Comparison of ENCODE assay signal across 25 cellular contexts in genomic region chr11:102457056-102457677, GRCh38. TPM values are rescaled to one million over a fixed set of nuclear protein-coding genes. Genes with fewer than 3 reads are reported as not detected.
A peak's percentile ranks its signal among the peaks of the same experiment; 100 is the strongest.
DNase-seq lines count a peak whose midpoint lies in the region; ATAC-seq and TF ChIP-seq lines count a peak whose summit lies in the region.
"Had no signal": no experiment of that assay in that cellular context is flagged by ENCODE, and none has a peak within 500 bp of the region (broad histone marks: within the 10 kb centered on the region; RNA-seq: fewer than 3 reads in every experiment).

No MANE protein-coding gene starts in this region.

- no peak overlapping the region for H3K4me2 ChIP-seq in IMR-90 (ENCODE audit: low read depth, low read length)
- H3K4me2 ChIP-seq: GM23338 had no signal

- H2BK20ac ChIP-seq in IMR-90 (ENCODE audit: low read depth, low read length), result 0 out of 2 replicates have a peak overlapping the region, but pooled peaks have one; percentile 40

- peaks cover 71% of the 10 kb centered on the region for H3K4me1 Mint-ChIP-seq in activated naive CD4-positive, alpha-beta T cell treated with anti-CD3 and anti-CD28 coated beads for 36 hours (ENCODE audit: low read depth)
- peaks cover 63% of the 10 kb centered on the region for H3K4me1 Mint-ChIP-seq in activated T-helper 2 cell treated with anti-CD3 and anti-CD28 coated beads, Interferon-gamma antibody, Interleukin-2, Interleukin-4, amounts not matched to agents 10 μg/mL and 5 μg/mL and 100 μg/mL, durations not matched to agents 14 hours and 24 hours and 36 hours (ENCODE audit: low read depth)

- TF ChIP-seq CTCF in IMR-90 (conservative IDR thresholded peaks at IDR 0.05; ENCODE audit: low read depth, low read length), result no peak
- no peak for TF ChIP-seq CTCF in suprapubic skin (IDR thresholded peaks at IDR 0.05)

- no peak overlapping the region for H2AFZ ChIP-seq in IMR-90 (replicated peaks; ENCODE audit: low read length, poor library complexity)
- H2AFZ ChIP-seq: GM23338 had no signal

- H3K36me3 ChIP-seq in IMR-90 (ENCODE audit: control insufficient read depth, insufficient read depth, low read length) (no peaks in the 10 kb centered on the region), suprapubic skin (no peaks in the 10 kb centered on the region)
- H3K36me3 ChIP-seq: cardiac muscle cell, gastroesophageal sphincter, pancreas, Peyer's patch, upper lobe of left lung had no signal

- H3K9me3 ChIP-seq in IMR-90 (ENCODE audit: control insufficient read depth, insufficient read depth, low read length) (no peaks in the 10 kb centered on the region), suprapubic skin (no peaks in the 10 kb centered on the region)
- H3K9me3 ChIP-seq: gastroesophageal sphincter, pancreas, Peyer's patch, upper lobe of left lung had no signal

- no peak for TF ChIP-seq RAD21 in IMR-90 (IDR thresholded peaks at IDR 0.05; ENCODE audit: low read length)

- dilution Hi-C loops in IMR-90 (cut with HindIII; ENCODE audit: low sequenced_read_pairs, unreplicated experiment), result no loop called here

- H4K20me1 ChIP-seq in IMR-90 (ENCODE audit: insufficient read depth, low read length), result no peaks in the 10 kb centered on the region

- H2BK120ac ChIP-seq in IMR-90 (ENCODE audit: low read depth, low read length), result no peak overlapping the region

- no peak overlapping the region for H3K4me3 ChIP-seq in IMR-90 (ENCODE audit: insufficient read depth, low read depth, low read length)
- H3K4me3 ChIP-seq in suprapubic skin, result no peak overlapping the region
- H3K4me3 ChIP-seq: cardiac muscle cell, gastroesophageal sphincter, GM23338, pancreas, Peyer's patch, upper lobe of left lung had no signal

- CTCF ChIA-PET in activated naive CD4-positive, alpha-beta T cell treated with anti-CD3 and anti-CD28 coated beads for 36 hours (lab: Charles Lee), result interaction anchor here (0.6 to 2.2 kb wide), 8 partner anchors 9 to 171 kb away, joined by 3 to 8 read pairs (median 5); no protein-coding TSS in a partner anchor
- CTCF ChIA-PET in IMR-90 (lab: Yijun Ruan, JAX), result no interaction called here

- intact Hi-C loops in activated naive CD4-positive, alpha-beta T cell treated with anti-CD3 and anti-CD28 coated beads for 36 hours (cut with micrococcal nuclease), result loop anchor here (1.0 kb wide), 5 partner anchors 8 to 61 kb away; no protein-coding TSS in a partner anchor
- intact Hi-C loops in IMR-90 (cut with micrococcal nuclease), result no loop called here
- intact Hi-C loops in activated T-helper 2 cell treated with anti-CD3 and anti-CD28 coated beads, Interferon-gamma antibody, Interleukin-2, Interleukin-4, amounts not matched to agents 10 μg/mL and 5 μg/mL and 100 μg/mL, durations not matched to agents 14 hours and 24 hours and 36 hours (cut with micrococcal nuclease), result loop anchor here (1.0 to 2.0 kb wide), 2 partner anchors 38 to 60 kb away; no protein-coding TSS in a partner anchor

- no peak overlapping the region for H3K23ac ChIP-seq in IMR-90 (ENCODE audit: low read depth, low read length)

- peaks cover 8% of the 10 kb centered on the region for H3K9me1 ChIP-seq in IMR-90 (ENCODE audit: insufficient read depth, low read length)

- no peaks in the 10 kb centered on the region for H3K27me3 Mint-ChIP-seq in activated naive CD4-positive, alpha-beta T cell treated with anti-CD3 and anti-CD28 coated beads for 36 hours (ENCODE audit: low read depth)
- H3K27me3 Mint-ChIP-seq in activated T-helper 2 cell treated with anti-CD3 and anti-CD28 coated beads, Interferon-gamma antibody, Interleukin-2, Interleukin-4, amounts not matched to agents 10 μg/mL and 5 μg/mL and 100 μg/mL, durations not matched to agents 14 hours and 24 hours and 36 hours (ENCODE audit: low read depth), result no peaks in the 10 kb centered on the region

- BruUV-seq in IMR-90 (replicated peaks; lab: Mats Ljungman, UMichigan), result no TSS peak

- H3K4ac ChIP-seq in IMR-90 (ENCODE audit: low read depth, low read length), result peak overlapping the region; percentile 33; the same call in 1 of the 2 replicates

- no peak for ATAC-seq in IMR-90 (ENCODE audit: low read depth)
- ATAC-seq in GM21390 (IDR thresholded peaks at IDR 0.05; ENCODE audit: unreplicated experiment), result no peak
- ATAC-seq in HG02970 (IDR thresholded peaks at IDR 0.05; ENCODE audit: low FRiP score, unreplicated experiment), result no peak
- ATAC-seq: gastroesophageal sphincter, GM23338, left colon, pancreas, WTC11 had no signal

- H4K91ac ChIP-seq in IMR-90 (ENCODE audit: insufficient read depth, low read depth, low read length), result no peak overlapping the region

- no peak overlapping the region for H3K9ac ChIP-seq in IMR-90 (ENCODE audit: low read depth, low read length)

- no peak overlapping the region for H3K4me3 Mint-ChIP-seq in activated naive CD4-positive, alpha-beta T cell treated with anti-CD3 and anti-CD28 coated beads for 36 hours
- H3K4me3 Mint-ChIP-seq in activated T-helper 2 cell treated with anti-CD3 and anti-CD28 coated beads, Interferon-gamma antibody, Interleukin-2, Interleukin-4, amounts not matched to agents 10 μg/mL and 5 μg/mL and 100 μg/mL, durations not matched to agents 14 hours and 24 hours and 36 hours (ENCODE audit: low read depth), result no peak overlapping the region
- H3K4me3 Mint-ChIP-seq: activated naive CD4-positive, alpha-beta T cell treated with anti-CD3 and anti-CD28 coated beads, Interleukin-2, amount 10 ng/mL, durations not matched to agents 7 days and 5 days; endodermal cell; GM23338; immature natural killer cell; WTC11 had no signal

- in situ Hi-C loops in IMR-90 (cut with MboI; ENCODE audit: low sequenced_read_pairs), result no loop called here

- DNase-seq in activated naive CD4-positive, alpha-beta T cell treated with anti-CD3 and anti-CD28 coated beads for 36 hours, result no peak
- no peak for DNase-seq in activated naive CD4-positive, alpha-beta T cell treated with Interleukin-2 at 50 U/mL for 16 hours
- no peak for DNase-seq in IMR-90
- no peak for DNase-seq in activated T-helper 2 cell treated with anti-CD3 and anti-CD28 coated beads, Interferon-gamma antibody, Interleukin-2, Interleukin-4, amounts not matched to agents 10 μg/mL and 5 μg/mL and 100 μg/mL, durations not matched to agents 14 hours and 24 hours and 36 hours (ENCODE audit: low spot score)
- no peak for DNase-seq in suprapubic skin (ENCODE audit: low spot score in 2 of 2)
- DNase-seq: activated CD4-positive, alpha-beta T cell treated with anti-CD3 and anti-CD28 coated beads, Interleukin-2, amount 50 U/mL, for 48 hours; activated naive CD4-positive, alpha-beta T cell treated with anti-CD3 and anti-CD28 coated beads, Interleukin-2, amount 10 ng/mL, durations not matched to agents 7 days and 5 days; anterior cingulate cortex; CD4-positive, CD25-positive, alpha-beta regulatory T cell; EL; endodermal cell; immature natural killer cell; left colon; Peyer's patch; retina; small intestine; SW 1271 had no signal

- TF ChIP-seq POLR2A in IMR-90 (IDR thresholded peaks at IDR 0.05; ENCODE audit: low read depth, low read length) (no peak), suprapubic skin (IDR thresholded peaks at IDR 0.05) (no peak)

- no peak overlapping the region for H3K27ac ChIP-seq in IMR-90 (ENCODE audit: insufficient read depth, low read length)
- H3K27ac ChIP-seq in suprapubic skin, result peak overlapping the region; percentile 21
- H3K27ac ChIP-seq: cardiac muscle cell, gastroesophageal sphincter, pancreas, Peyer's patch, upper lobe of left lung had no signal

- no peaks in the 10 kb centered on the region for H3K9me3 Mint-ChIP-seq in activated naive CD4-positive, alpha-beta T cell treated with anti-CD3 and anti-CD28 coated beads for 36 hours
- H3K9me3 Mint-ChIP-seq in activated T-helper 2 cell treated with anti-CD3 and anti-CD28 coated beads, Interferon-gamma antibody, Interleukin-2, Interleukin-4, amounts not matched to agents 10 μg/mL and 5 μg/mL and 100 μg/mL, durations not matched to agents 14 hours and 24 hours and 36 hours, result no peaks in the 10 kb centered on the region
- H3K9me3 Mint-ChIP-seq: CD4-positive, CD25-positive, alpha-beta regulatory T cell; endodermal cell; GM23338; immature natural killer cell; WTC11 had no signal

- H3K36me3 Mint-ChIP-seq in activated naive CD4-positive, alpha-beta T cell treated with anti-CD3 and anti-CD28 coated beads for 36 hours (ENCODE audit: low read depth), result peaks cover 2% of the 10 kb centered on the region
- H3K36me3 Mint-ChIP-seq in activated T-helper 2 cell treated with anti-CD3 and anti-CD28 coated beads, Interferon-gamma antibody, Interleukin-2, Interleukin-4, amounts not matched to agents 10 μg/mL and 5 μg/mL and 100 μg/mL, durations not matched to agents 14 hours and 24 hours and 36 hours (ENCODE audit: low read depth), result peaks cover 2% of the 10 kb centered on the region
- H3K36me3 Mint-ChIP-seq: CD4-positive, CD25-positive, alpha-beta regulatory T cell; immature natural killer cell; WTC11 had no signal

- no CpG with 5 or more reads among the region's 3 CpGs for WGBS in IMR-90 (ENCODE audit: extremely low coverage in 2 of 2, insufficient read length in 1 of 2), 2 experiments
- 88% methylated on average over 3 of the region's 3 CpGs for WGBS in suprapubic skin

- H3K27me3 ChIP-seq in IMR-90 (ENCODE audit: control insufficient read depth, insufficient read depth, low read length) (no peaks in the 10 kb centered on the region), suprapubic skin (no peaks in the 10 kb centered on the region)
- H3K27me3 ChIP-seq: cardiac muscle cell, gastroesophageal sphincter, pancreas, Peyer's patch, upper lobe of left lung had no signal

- no peak overlapping the region for H2BK15ac ChIP-seq in IMR-90 (ENCODE audit: low read depth, low read length)

- H3K4me1 ChIP-seq in IMR-90 (ENCODE audit: control insufficient read depth, insufficient read depth, low read length) (peaks cover 5% of the 10 kb centered on the region), suprapubic skin (peaks cover 36% of the 10 kb centered on the region)

- peak overlapping the region; percentile 64 for H3K27ac Mint-ChIP-seq in activated naive CD4-positive, alpha-beta T cell treated with anti-CD3 and anti-CD28 coated beads for 36 hours
- peak overlapping the region; percentile 18 for H3K27ac Mint-ChIP-seq in activated T-helper 2 cell treated with anti-CD3 and anti-CD28 coated beads, Interferon-gamma antibody, Interleukin-2, Interleukin-4, amounts not matched to agents 10 μg/mL and 5 μg/mL and 100 μg/mL, durations not matched to agents 14 hours and 24 hours and 36 hours
- H3K27ac Mint-ChIP-seq: endodermal cell, GM23338, WTC11 had no signal

- no peak overlapping the region for H4K8ac ChIP-seq in IMR-90 (ENCODE audit: low read depth in 2 of 2, low read length in 2 of 2)

- no peak overlapping the region for H3K56ac ChIP-seq in IMR-90 (ENCODE audit: extremely low read depth, insufficient read depth, low read length)

- no peak for TF ChIP-seq EP300 in suprapubic skin (IDR thresholded peaks at IDR 0.05)

- H2BK5ac ChIP-seq in IMR-90 (ENCODE audit: low read depth, low read length, poor library complexity, severe bottlenecking), result no peak overlapping the region

- H3K79me1 ChIP-seq in IMR-90 (ENCODE audit: low read depth in 1 of 2, low read length in 2 of 2), result peaks cover 9 to 15% of the 10 kb centered on the region in 2 experiments; a peak in 2 of 4 replicates

- no peak overlapping the region for H3K18ac ChIP-seq in IMR-90 (ENCODE audit: low read depth, low read length)

- H2AK5ac ChIP-seq in IMR-90 (ENCODE audit: low read depth, low read length), result no peak overlapping the region

- no peak overlapping the region for H3K14ac ChIP-seq in IMR-90 (replicated peaks; ENCODE audit: low read depth, low read length)

- no peak overlapping the region for H4K5ac ChIP-seq in IMR-90 (ENCODE audit: low read depth, low read length)

- no peak overlapping the region for H2AK9ac ChIP-seq in IMR-90 (replicated peaks; ENCODE audit: low read depth, low read length, poor library complexity)

- POLR2A ChIA-PET in IMR-90 (lab: Charles Lee; ENCODE audit: unreplicated experiment), result no interaction called here

RNA-seq across cellular contexts. Expression of gene TMEM123, which starts 4.6 kb away (rescaled TPM):
- total RNA-seq in activated naive CD4-positive, alpha-beta T cell treated with anti-CD3 and anti-CD28 coated beads for 36 hours, result 100 to 1,000 TPM; 232 to 255 TPM
- total RNA-seq in IMR-90 (2012; rRNA removed), result 127 and 138 TPM in 2 replicates
- 96.9 and 191 TPM in 2 replicates for polyA plus RNA-seq in IMR-90 (2012; rRNA removed)
- 27.3 and 34.3 TPM in 2 replicates for polyA plus RNA-seq in IMR-90 (2012; cell fraction: cytosol; rRNA removed)
- polyA plus RNA-seq in IMR-90 (2012; cell fraction: nucleus; rRNA removed; ENCODE audit: low replicate concordance), result 5.9 and 19.4 TPM in 2 replicates
- 202 and 204 TPM in 2 replicates for total RNA-seq in activated T-helper 2 cell treated with anti-CD3 and anti-CD28 coated beads, Interferon-gamma antibody, Interleukin-2, Interleukin-4, amounts not matched to agents 10 μg/mL and 5 μg/mL and 100 μg/mL, durations not matched to agents 14 hours and 24 hours and 36 hours
- total RNA-seq in suprapubic skin, result 100 to 1,000 TPM; 161 to 212 (median 197) TPM
